ENCODE assay signal across 31 cellular contexts in the genomic region with DNA sequence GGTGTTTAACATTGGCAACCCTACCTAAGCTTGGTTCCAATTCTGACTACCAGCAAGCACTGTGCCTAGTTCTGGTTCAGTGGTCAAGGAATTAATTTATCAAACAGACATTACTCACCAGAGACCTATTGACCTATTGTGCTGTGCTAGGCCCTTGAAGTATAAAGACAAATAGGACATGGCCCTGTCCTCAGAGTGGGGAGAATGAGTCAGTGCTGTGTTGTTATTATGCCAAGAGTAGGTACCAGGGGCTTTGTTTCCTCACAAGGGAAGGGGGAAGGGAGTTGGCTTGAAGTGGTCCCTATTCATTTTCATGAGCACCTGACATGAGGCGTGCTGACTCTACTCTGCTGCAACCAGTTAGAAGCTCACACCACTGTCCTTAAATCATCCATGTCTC.
A peak's percentile ranks its signal among the peaks of the same experiment; 100 is the strongest.
DNase-seq lines count a peak whose midpoint lies in the region; ATAC-seq and TF ChIP-seq lines count a peak whose summit lies in the region.
"Had no signal": no experiment of that assay in that cellular context is flagged by ENCODE, and none has a peak within 500 bp of the region (broad histone marks: within the 10 kb centered on the region; RNA-seq: fewer than 3 reads in every experiment).

No MANE protein-coding gene starts in this region.

- TF ChIP-seq CTCF in choroid plexus epithelial cell (conservative IDR thresholded peaks at IDR 0.05; ENCODE audit: low read depth, low read length) (no peak), Peyer's patch (IDR thresholded peaks at IDR 0.05) (no peak)

- POLR2A ChIA-PET in activated CD4-positive, alpha-beta T cell treated with anti-CD3 and anti-CD28 coated beads, Interleukin-2, amount 10 ng/mL, durations not matched to agents 7 days and 5 days (lab: Charles Lee) = no interaction called here

- in situ Hi-C loops in ACHN (cut with HindIII; ENCODE audit: low pct_ligation_motif_present, low pct_unique_long_range_greater_than_20kb, low sequenced_read_pairs) = no loop called here

- no peaks in the 10 kb centered on the region for H3K27me3 ChIP-seq in Peyer's patch
- H3K27me3 ChIP-seq: esophagus squamous epithelium, gastrocnemius medialis, neutrophil, right lobe of liver had no signal

- no peaks in the 10 kb centered on the region for H3K4me1 Mint-ChIP-seq in activated CD4-positive, alpha-beta T cell treated with anti-CD3 and anti-CD28 coated beads, Interleukin-2, amount 10 ng/mL, durations not matched to agents 7 days and 5 days
- H3K4me1 Mint-ChIP-seq: naive B cell had no signal

- H3K27ac ChIP-seq in Peyer's patch = no peak overlapping the region
- H3K27ac ChIP-seq: A549, esophagus squamous epithelium, gastrocnemius medialis, left ventricle myocardium inferior, neutrophil, right lobe of liver, SK-N-MC, stomach had no signal

- no peaks in the 10 kb centered on the region for H3K27me3 Mint-ChIP-seq in activated CD4-positive, alpha-beta T cell treated with anti-CD3 and anti-CD28 coated beads, Interleukin-2, amount 10 ng/mL, durations not matched to agents 7 days and 5 days

- no peaks in the 10 kb centered on the region for H3K9me3 ChIP-seq in Peyer's patch
- H3K9me3 ChIP-seq: A549, esophagus squamous epithelium, gastrocnemius medialis, neutrophil, right lobe of liver had no signal

- H3K36me3 ChIP-seq in Peyer's patch = no peaks in the 10 kb centered on the region
- H3K36me3 ChIP-seq: esophagus squamous epithelium, gastrocnemius medialis, left ventricle myocardium inferior, neutrophil, right lobe of liver, stomach had no signal

- H3K4me3 Mint-ChIP-seq in activated CD4-positive, alpha-beta T cell treated with anti-CD3 and anti-CD28 coated beads, Interleukin-2, amount 10 ng/mL, durations not matched to agents 7 days and 5 days = no peak overlapping the region
- H3K4me3 Mint-ChIP-seq: central memory CD8-positive, alpha-beta T cell; H9; naive B cell had no signal

- no peaks in the 10 kb centered on the region for H3K4me1 ChIP-seq in Peyer's patch
- H3K4me1 ChIP-seq: A549, gastrocnemius medialis, left ventricle myocardium inferior, right lobe of liver had no signal

- H3K4me3 ChIP-seq in choroid plexus epithelial cell (ENCODE audit: low read depth, low read length) (no peak overlapping the region), Peyer's patch (no peak overlapping the region)
- H3K4me3 ChIP-seq: A549, esophagus squamous epithelium, gastrocnemius medialis, left ventricle myocardium inferior, right lobe of liver, SK-N-MC, stomach had no signal

- no peaks in the 10 kb centered on the region for H3K36me3 Mint-ChIP-seq in activated CD4-positive, alpha-beta T cell treated with anti-CD3 and anti-CD28 coated beads, Interleukin-2, amount 10 ng/mL, durations not matched to agents 7 days and 5 days (ENCODE audit: low read depth)
- H3K36me3 Mint-ChIP-seq: naive B cell had no signal

- no peak overlapping the region for H3K27ac Mint-ChIP-seq in activated CD4-positive, alpha-beta T cell treated with anti-CD3 and anti-CD28 coated beads, Interleukin-2, amount 10 ng/mL, durations not matched to agents 7 days and 5 days
- H3K27ac Mint-ChIP-seq: H9, naive B cell had no signal

- DNase-seq in ACHN (peak; percentile 36), LHCN-M2 (ENCODE audit: low read depth) (peak; percentile 23), choroid plexus epithelial cell (ENCODE audit: low read depth) (peak; percentile 47), kidney glomerular epithelial cell (lab: John Stamatoyannopoulos, UW) (peak; percentile 63), Peyer's patch (no peak)
- DNase-seq in stimulated activated CD4-positive, alpha-beta T cell treated with anti-CD3 and anti-CD28 coated beads, Interleukin-15, amount 100 ng/mL, for 24 hours = no peak
- DNase-seq in activated CD4-positive, alpha-beta T cell treated with anti-CD3 and anti-CD28 coated beads, Interleukin-2, amount 10 ng/mL, durations not matched to agents 7 days and 5 days = no peak
- DNase-seq: activated CD4-positive, alpha-beta T cell treated with anti-CD3 and anti-CD28 coated beads, Interleukin-2, amount 50 U/mL, for 4 hours; activated T-cell treated with anti-CD3 and anti-CD28 coated beads, Interleukin-2, amount 50 U/mL, for 48 hours; AML-193; DMS79; esophagus squamous epithelium; gastrocnemius medialis; GDM1; H9; hypothalamus; Kasumi-1; left ventricle myocardium inferior; naive B cell; NCI-H146; OCI-M1; posterior cingulate gyrus; right lobe of liver; stimulated activated CD4-positive, alpha-beta T cell treated with anti-CD3 and anti-CD28 coated beads, Interleukin-2, amount 100 ng/mL, for 48 hours; stomach; T-helper 1 cell had no signal

- CTCF ChIA-PET in activated CD4-positive, alpha-beta T cell treated with anti-CD3 and anti-CD28 coated beads, Interleukin-2, amount 10 ng/mL, durations not matched to agents 7 days and 5 days (lab: Charles Lee) = no interaction called here

- ATAC-seq in HG03135 (IDR thresholded peaks at IDR 0.05; ENCODE audit: unreplicated experiment) = no peak
- ATAC-seq: A549, gastrocnemius medialis, right lobe of liver had no signal

- no peak for TF ChIP-seq POLR2A in Peyer's patch (IDR thresholded peaks at IDR 0.05)

- H3K9me3 Mint-ChIP-seq in activated CD4-positive, alpha-beta T cell treated with anti-CD3 and anti-CD28 coated beads, Interleukin-2, amount 10 ng/mL, durations not matched to agents 7 days and 5 days = no peaks in the 10 kb centered on the region

Comparison
In these comparisons a context has a peak if more than half of its experiments do, and no peak if none do; other contexts are left out.
1. DNase-seq: peak in ACHN (single experiment), LHCN-M2 (single experiment), choroid plexus epithelial cell (single experiment) and kidney glomerular epithelial cell (single experiment); none in stimulated activated CD4-positive, alpha-beta T cell treated with anti-CD3 and anti-CD28 coated beads, Interleukin-15, amount 100 ng/mL, for 24 hours (single experiment), Peyer's patch (0 of 3) and activated CD4-positive, alpha-beta T cell treated with anti-CD3 and anti-CD28 coated beads, Interleukin-2, amount 10 ng/mL, durations not matched to agents 7 days and 5 days (single experiment).